15 cellular contexts compared by ENCODE assay signal in the genomic region with DNA sequence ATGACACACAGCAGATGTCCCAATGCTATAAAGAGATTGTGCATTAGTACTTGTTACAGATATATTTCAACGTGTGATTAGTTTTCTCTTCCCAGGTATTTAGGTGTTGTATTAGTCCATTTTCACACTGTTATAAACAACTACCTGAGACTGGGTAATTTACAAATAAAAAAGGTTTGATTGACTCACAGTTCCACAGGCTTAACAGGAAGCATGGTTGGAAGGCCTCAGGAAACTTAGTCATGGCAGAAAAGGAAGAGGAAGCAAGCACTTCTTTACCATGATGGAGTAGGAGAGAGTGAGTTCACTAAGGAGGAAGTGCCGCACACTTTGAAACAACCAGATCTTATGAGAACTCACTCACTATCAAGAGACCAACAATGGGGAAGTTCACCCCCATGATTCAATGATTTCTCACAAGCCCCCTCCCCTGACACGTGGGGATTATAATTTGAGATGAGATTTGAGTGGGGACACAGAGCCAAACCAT.
"Had no signal": no experiment of that assay in that cellular context is flagged by ENCODE, and none has a peak within 500 bp of the region (broad histone marks: within the 10 kb centered on the region; RNA-seq: fewer than 3 reads in every experiment).

No MANE protein-coding gene starts in this region.

- ATAC-seq: activated T-helper 17 cell treated with anti-CD3 and anti-CD28 coated beads, Interleukin-2, amount 50 U/mL, for 72 hours; body of pancreas; foreskin keratinocyte; left lobe of liver; natural killer cell treated with Interleukin-12 subunit alpha and Interleukin-12 subunit beta and Interleukin-15 and Interleukin-18, amount 100 ng/mL, for 72 hours; right lobe of liver; stimulated activated naive B cell treated with anti-CD40 and anti-IgM and Interleukin-4, amounts not matched to agents 10 μg/mL and 1 μg/mL and 100 μg/mL, for 72 hours had no signal

- H3K4me1 ChIP-seq: body of pancreas, foreskin keratinocyte, prostate gland, right lobe of liver, tibial nerve had no signal

- H3K36me3 ChIP-seq: prostate gland, right lobe of liver, tibial nerve had no signal

- H3K9me3 ChIP-seq: body of pancreas, prostate gland, right lobe of liver, tibial nerve had no signal

- DNase-seq: activated B cell treated with CpG ODN at 0.5 μM for 24 hours; activated CD4-positive, alpha-beta T cell treated with anti-CD3 and anti-CD28 coated beads, Interleukin-2, amount 10 ng/mL, durations not matched to agents 7 days and 5 days; activated CD8-positive, alpha-beta memory T cell treated with anti-CD3 and anti-CD28 coated beads for 24 hours; body of pancreas; foreskin keratinocyte; occipital lobe; right lobe of liver; stimulated activated CD4-positive, alpha-beta T cell treated with anti-CD3 and anti-CD28 coated beads, Interleukin-2, amount 100 ng/mL, for 24 hours; stimulated activated naive B cell treated with anti-CD40 and anti-IgM and Interleukin-4, amounts not matched to agents 10 μg/mL and 1 μg/mL and 100 μg/mL, for 72 hours; T-helper 9 cell had no signal
